32 cellular contexts compared by ENCODE assay signal in the genomic region with DNA sequence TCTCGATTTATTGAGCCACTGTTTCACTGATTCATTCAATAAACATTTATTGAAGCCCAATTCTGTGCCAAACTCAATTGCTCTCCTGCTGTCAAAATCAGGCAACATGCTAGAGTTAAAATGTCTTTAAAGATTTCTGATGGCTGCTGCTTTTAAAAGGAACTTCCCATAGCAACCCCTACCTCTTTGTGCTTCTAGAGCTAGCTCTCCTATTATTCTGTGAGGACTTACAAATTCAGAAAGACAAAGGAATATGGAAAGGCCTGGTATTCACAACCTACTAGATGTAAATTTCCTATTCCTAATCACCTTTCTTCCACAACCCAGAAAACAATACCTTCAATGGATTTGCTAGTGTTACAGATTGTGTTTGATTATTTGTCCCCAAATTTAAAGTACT.
"Had no signal": no experiment of that assay in that cellular context is flagged by ENCODE, and none has a peak within 500 bp of the region (broad histone marks: within the 10 kb centered on the region; RNA-seq: fewer than 3 reads in every experiment).

No MANE protein-coding gene starts in this region.

- DNase-seq: activated CD4-positive, alpha-beta memory T cell treated with anti-CD3 and anti-CD28 coated beads, Interleukin-2, amount 10 ng/mL, durations not matched to agents 7 days and 5 days; activated CD4-positive, alpha-beta T cell treated with anti-CD3 and anti-CD28 coated beads for 1 hour; activated CD4-positive, alpha-beta T cell treated with anti-CD3 and anti-CD28 coated beads for 48 hours; activated CD4-positive, CD25-positive, alpha-beta regulatory T cell; activated CD8-positive, alpha-beta memory T cell treated with anti-CD3 and anti-CD28 coated beads for 24 hours; activated CD8-positive, alpha-beta memory T cell treated with anti-CD3 and anti-CD28 coated beads, Interleukin-2, amount 10 ng/mL, durations not matched to agents 7 days and 5 days; activated CD8-positive, alpha-beta memory T cell treated with anti-CD3 and anti-CD28 coated beads, Interleukin-2, amount 50 U/mL, for 48 hours; activated effector memory CD4-positive, alpha-beta T cell treated with anti-CD3 and anti-CD28 coated beads, Interleukin-2, amount 50 U/mL, for 16 hours; activated naive CD4-positive, alpha-beta T cell; activated naive CD4-positive, alpha-beta T cell treated with anti-CD3 and anti-CD28 coated beads, Interleukin-2, amount 50 U/mL, for 16 hours; activated naive CD8-positive, alpha-beta T cell treated with anti-CD3 and anti-CD28 coated beads for 36 hours; activated T-cell treated with anti-CD3 and anti-CD28 coated beads, Interleukin-2, amount 50 U/mL, for 48 hours; amniotic stem cell; aorta; cerebellar nuclear complex; MM.1S; MV-4-11; NCI-H1092; NCI-H146; NCI-H187; NCI-H2029 treated with DMSO at 0.1 percent for 48 hours; NCI-H345; NCI-H510A; NCI-H526; NCI-H748 treated with DMSO at 0.1 percent for 48 hours; NK-92 treated with Interleukin-12 subunit alpha and Interleukin-12 subunit beta, amount 100 ng/mL, for 24 hours; PC-9; Right ventricle myocardium superior had no signal

- H3K27ac ChIP-seq: KMS-11, PC-9 had no signal

- ATAC-seq: activated CD8-positive, alpha-beta memory T cell treated with anti-CD3 and anti-CD28 coated beads, Interleukin-2, amount 10 ng/mL, durations not matched to agents 7 days and 5 days; activated T-helper 17 cell treated with anti-CD3 and anti-CD28 coated beads, Interleukin-2, amount 50 U/mL, for 72 hours had no signal

- H3K4me2 ChIP-seq: KMS-11, PC-9 had no signal

- H3K4me3 ChIP-seq: PC-9 had no signal

- H3K9ac ChIP-seq: KMS-11 had no signal

- H2AFZ ChIP-seq: PC-9 had no signal

- H3K9me3 Mint-ChIP-seq: activated T-helper 17 cell treated with anti-CD3 and anti-CD28 coated beads, Interleukin-2, amount 50 U/mL, for 72 hours; T-helper 1 cell treated with Interleukin-12 subunit alpha and Interleukin-12 subunit beta and Interleukin-4 antibody, amounts not matched to agents 30 μg/mL and 1 μg/mL, for 36 hours had no signal

- H3K4me1 Mint-ChIP-seq: activated CD4-positive, alpha-beta memory T cell treated with anti-CD3 and anti-CD28 coated beads, Interleukin-2, amount 10 ng/mL, durations not matched to agents 7 days and 5 days; activated CD8-positive, alpha-beta memory T cell treated with anti-CD3 and anti-CD28 coated beads, Interleukin-2, amount 10 ng/mL, durations not matched to agents 7 days and 5 days; activated naive CD8-positive, alpha-beta T cell treated with anti-CD3 and anti-CD28 coated beads for 36 hours; activated T-helper 17 cell treated with anti-CD3 and anti-CD28 coated beads, Interleukin-2, amount 50 U/mL, for 72 hours had no signal

- H3K4me3 Mint-ChIP-seq: activated CD4-positive, alpha-beta memory T cell treated with anti-CD3 and anti-CD28 coated beads, Interleukin-2, amount 10 ng/mL, durations not matched to agents 7 days and 5 days; activated CD8-positive, alpha-beta memory T cell treated with anti-CD3 and anti-CD28 coated beads, Interleukin-2, amount 10 ng/mL, durations not matched to agents 7 days and 5 days; activated naive CD8-positive, alpha-beta T cell treated with anti-CD3 and anti-CD28 coated beads for 36 hours; activated T-helper 17 cell treated with anti-CD3 and anti-CD28 coated beads, Interleukin-2, amount 50 U/mL, for 72 hours; T-helper 1 cell treated with Interleukin-12 subunit alpha and Interleukin-12 subunit beta and Interleukin-4 antibody, amounts not matched to agents 30 μg/mL and 1 μg/mL, for 36 hours; T-helper 2 cell treated with Interferon-gamma antibody and Interleukin-4, amounts not matched to agents 5 μg/mL and 100 μg/mL, for 36 hours had no signal

- H3K27me3 Mint-ChIP-seq: activated CD4-positive, alpha-beta memory T cell treated with anti-CD3 and anti-CD28 coated beads, Interleukin-2, amount 10 ng/mL, durations not matched to agents 7 days and 5 days; activated CD8-positive, alpha-beta memory T cell treated with anti-CD3 and anti-CD28 coated beads, Interleukin-2, amount 10 ng/mL, durations not matched to agents 7 days and 5 days; activated naive CD8-positive, alpha-beta T cell treated with anti-CD3 and anti-CD28 coated beads for 36 hours; activated T-helper 17 cell treated with anti-CD3 and anti-CD28 coated beads, Interleukin-2, amount 50 U/mL, for 72 hours had no signal

- H3K36me3 Mint-ChIP-seq: activated CD8-positive, alpha-beta memory T cell treated with anti-CD3 and anti-CD28 coated beads, Interleukin-2, amount 10 ng/mL, durations not matched to agents 7 days and 5 days; activated naive CD8-positive, alpha-beta T cell treated with anti-CD3 and anti-CD28 coated beads for 36 hours had no signal

- H3K27ac Mint-ChIP-seq: activated CD4-positive, alpha-beta memory T cell treated with anti-CD3 and anti-CD28 coated beads, Interleukin-2, amount 10 ng/mL, durations not matched to agents 7 days and 5 days; activated CD8-positive, alpha-beta memory T cell treated with anti-CD3 and anti-CD28 coated beads, Interleukin-2, amount 10 ng/mL, durations not matched to agents 7 days and 5 days; activated naive CD8-positive, alpha-beta T cell treated with anti-CD3 and anti-CD28 coated beads for 36 hours; activated T-helper 17 cell treated with anti-CD3 and anti-CD28 coated beads, Interleukin-2, amount 50 U/mL, for 72 hours; T-helper 1 cell treated with Interleukin-12 subunit alpha and Interleukin-12 subunit beta and Interleukin-4 antibody, amounts not matched to agents 30 μg/mL and 1 μg/mL, for 36 hours; T-helper 2 cell treated with Interferon-gamma antibody and Interleukin-4, amounts not matched to agents 5 μg/mL and 100 μg/mL, for 36 hours had no signal
